8 cellular contexts compared by ENCODE assay signal in the genomic region with DNA sequence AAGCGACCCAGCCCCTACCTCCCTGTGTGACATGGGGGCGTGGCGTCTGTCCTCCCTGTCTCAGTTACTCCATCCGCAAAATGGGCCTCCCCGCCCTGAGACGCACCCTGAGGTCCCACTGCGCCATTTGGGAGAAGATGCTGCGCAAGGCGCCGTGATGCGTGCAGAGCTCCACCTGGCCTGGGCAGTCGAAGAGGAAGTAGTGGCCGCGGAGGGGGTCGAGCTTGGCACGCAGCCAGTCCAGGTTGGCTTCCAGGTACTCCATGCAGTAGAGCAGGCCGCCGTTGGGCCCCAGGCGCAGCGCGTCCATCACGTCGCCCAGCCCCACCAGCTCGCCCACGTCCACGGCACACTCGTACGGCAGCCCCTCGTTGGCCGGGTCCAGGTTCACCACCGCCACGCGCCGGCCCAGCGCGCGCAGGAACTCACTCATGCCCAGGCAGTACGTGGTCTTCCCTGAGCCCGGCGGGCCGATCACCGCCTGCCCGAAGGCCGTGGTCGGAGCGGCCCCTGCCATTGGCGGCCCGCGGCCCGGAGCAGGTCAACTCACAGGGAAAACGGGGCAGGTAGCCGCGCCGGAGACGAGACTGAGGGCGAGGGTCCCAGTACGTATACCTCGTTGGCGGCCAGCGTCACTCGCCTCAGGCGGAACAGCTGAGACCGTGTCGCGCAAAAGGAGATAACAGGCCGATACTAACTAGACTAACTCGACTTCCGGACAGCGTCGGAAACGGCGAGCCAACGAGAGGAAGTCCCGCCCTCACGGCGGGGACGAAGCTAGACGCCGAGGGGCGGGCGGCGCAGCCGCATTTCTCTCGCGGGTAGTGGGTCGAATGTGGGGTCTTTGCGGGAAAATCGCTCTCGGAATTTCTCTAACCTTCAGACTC. TPM values are rescaled to one million over a fixed set of nuclear protein-coding genes. Genes with fewer than 3 reads are reported as not detected.
DNase-seq lines count a peak whose midpoint lies in the region; ATAC-seq and TF ChIP-seq lines count a peak whose summit lies in the region.

A gene (minus strand): TSS at position 704 of the 887 bp plus-strand sequence. CDS start 187 bp downstream, at position 517.

- peak within 1 kb of the TSS; percentile 95 for H3K27ac Mint-ChIP-seq in neural progenitor cell

- peak within 1 kb of the TSS; percentile 93 for H3K4me2 ChIP-seq in neural progenitor cell

- H3K36me3 Mint-ChIP-seq in neural progenitor cell = peaks cover 27% of the 10 kb centered on the region

- no peaks in the 10 kb centered on the region for H3K27me3 ChIP-seq in SJCRH30
- H3K27me3 ChIP-seq in neural progenitor cell = no peaks in the 10 kb centered on the region
- no peaks in the 10 kb centered on the region for H3K27me3 ChIP-seq in stomach smooth muscle (ENCODE audit: control insufficient read depth in 1 of 2, insufficient read depth in 2 of 2, low read length in 2 of 2)

- H4K20me1 ChIP-seq in neural progenitor cell (ENCODE audit: low read depth) = no peaks in the 10 kb centered on the region

- H3K9me3 ChIP-seq in SJCRH30 (replicated peaks) = no peaks in the 10 kb centered on the region
- no peaks in the 10 kb centered on the region for H3K9me3 ChIP-seq in neural progenitor cell (ENCODE audit: low read depth)
- no peaks in the 10 kb centered on the region for H3K9me3 ChIP-seq in stomach smooth muscle (ENCODE audit: control insufficient read depth in 2 of 2, low read length in 2 of 2)

- peaks cover 2% of the 10 kb centered on the region for H3K27me3 Mint-ChIP-seq in neural progenitor cell (ENCODE audit: insufficient read depth, low read depth)

- H3K4me3 ChIP-seq in SJCRH30 (peak within 1 kb of the TSS; percentile 88), foreskin fibroblast (ENCODE audit: low read depth in 1 of 2, low read length in 2 of 2) (peak within 1 kb of the TSS; percentile 94 to 95), neural progenitor cell (peak within 1 kb of the TSS; percentile 81), stomach smooth muscle (ENCODE audit: low read length in 2 of 2) (peak within 1 kb of the TSS; percentile 94 to 97)

- peak within 1 kb of the TSS; percentile 90 for H2AFZ ChIP-seq in neural progenitor cell (replicated peaks)

- H3K4me1 ChIP-seq in SJCRH30 (peaks cover 7% of the 10 kb centered on the region; the same call in 1 of the 2 replicates), neural progenitor cell (peaks cover 8% of the 10 kb centered on the region), stomach smooth muscle (ENCODE audit: control insufficient read depth, insufficient read depth, low read length) (peaks cover 18% of the 10 kb centered on the region)

- H3K36me3 ChIP-seq in SJCRH30 (peaks cover 49% of the 10 kb centered on the region), neural progenitor cell (no peaks in the 10 kb centered on the region), stomach smooth muscle (ENCODE audit: control insufficient read depth in 2 of 2, insufficient read depth in 2 of 2, low read length in 2 of 2) (peaks cover 41 to 52% of the 10 kb centered on the region in 2 donors)

- DNase-seq in DMS79 treated with DMSO at 0.1 percent for 48 hours (lab: John Stamatoyannopoulos, UW) (peak; percentile 75), KG1 (lab: John Stamatoyannopoulos, UW) (peak; percentile 52), SJCRH30 (peak; percentile 87 to 91), foreskin fibroblast (peak; percentile 75 to 91), neural progenitor cell (ENCODE audit: low spot score) (peak; percentile 83)
- DNase-seq in activated gamma-delta T cell treated with anti-CD3 and anti-CD28 coated beads, Interleukin-2, amount 50 U/mL, for 16 hours (ENCODE audit: low read depth) = peak; percentile 62

- H3K27ac ChIP-seq in SJCRH30 (peak within 1 kb of the TSS; percentile 90), neural progenitor cell (no peak within 1 kb of the TSS), stomach smooth muscle (ENCODE audit: low read length) (peak within 1 kb of the TSS; percentile 93)

- no peaks in the 10 kb centered on the region for H3K9me3 Mint-ChIP-seq in neural progenitor cell

- H3K79me2 ChIP-seq in neural progenitor cell (ENCODE audit: low read depth) = peaks cover 19% of the 10 kb centered on the region

- peak within 1 kb of the TSS; percentile 96 for H3K4me3 Mint-ChIP-seq in neural progenitor cell

- H3K9ac ChIP-seq in neural progenitor cell (peak within 1 kb of the TSS; percentile 83), stomach smooth muscle (ENCODE audit: low read length in 2 of 2) (peak within 1 kb of the TSS; percentile 84 to 96)

- peaks cover 20% of the 10 kb centered on the region for H3K4me1 Mint-ChIP-seq in neural progenitor cell

- peaks cover 27% of the 10 kb centered on the region for H3F3A ChIP-seq in neural progenitor cell (ENCODE audit: low read depth)

- TF ChIP-seq CTCF in foreskin fibroblast (IDR thresholded peaks at IDR 0.05; ENCODE audit: low read depth, low read length) (no peak), neural progenitor cell (IDR thresholded peaks at IDR 0.05) (no peak)

- ATAC-seq in GM21723 (IDR thresholded peaks at IDR 0.05; ENCODE audit: unreplicated experiment) = peak; percentile 87

RNA-seq across cellular contexts. Expression of the gene that starts here (rescaled TPM):
- 22.4 and 25.3 TPM in 2 replicates for total RNA-seq in SJCRH30 (2014; rRNA removed; shearing (Covaris generic))
- 6.8 and 10.9 TPM in 2 replicates for total RNA-seq in neural progenitor cell (ENCODE audit: low replicate concordance)
